In genomic region chr2:119338282-119338681, GRCh38 we compare ENCODE assay signal across 21 cellular contexts. TPM values are rescaled to one million over a fixed set of nuclear protein-coding genes. Genes with fewer than 3 reads are reported as not detected.
A peak's percentile ranks its signal among the peaks of the same experiment; 100 is the strongest.
DNase-seq lines count a peak whose midpoint lies in the region; ATAC-seq and TF ChIP-seq lines count a peak whose summit lies in the region.
"Had no signal": no experiment of that assay in that cellular context is flagged by ENCODE, and none has a peak within 500 bp of the region (broad histone marks: within the 10 kb centered on the region; RNA-seq: fewer than 3 reads in every experiment).

No MANE protein-coding gene starts in this region.

- peaks cover 18% of the 10 kb centered on the region for H3K4me1 ChIP-seq in CD8-positive, alpha-beta T cell (ENCODE audit: insufficient read depth, low read length)
- H3K4me1 ChIP-seq in mucosa of descending colon (ENCODE audit: low read depth), result no peaks in the 10 kb centered on the region
- H3K4me1 ChIP-seq: upper lobe of left lung had no signal

- peaks cover 20% of the 10 kb centered on the region for H3K4me1 Mint-ChIP-seq in CD8-positive, alpha-beta T cell (ENCODE audit: low read depth)
- peaks cover 16 to 19% of the 10 kb centered on the region in 2 donors for H3K4me1 Mint-ChIP-seq in effector memory CD8-positive, alpha-beta T cell (ENCODE audit: low read depth in 2 of 2)

- H3K36me3 Mint-ChIP-seq in CD8-positive, alpha-beta T cell, result peaks cover 21% of the 10 kb centered on the region
- H3K36me3 Mint-ChIP-seq in effector memory CD8-positive, alpha-beta T cell (ENCODE audit: insufficient read depth), result peaks cover 5% of the 10 kb centered on the region

- intact Hi-C loops in CD8-positive, alpha-beta T cell (cut with DNase I, micrococcal nuclease), result loop anchor here (2.0 kb wide), 2 partner anchors 27 to 29 kb away; partner anchors contain the start of genes C2orf76 (in 1 of the 2) and DBI (in 1 of the 2)
- intact Hi-C loops in mucosa of descending colon (cut with DNase I, micrococcal nuclease), result no loop called here

- H3K27me3 Mint-ChIP-seq in CD8-positive, alpha-beta T cell (ENCODE audit: low read depth), result no peaks in the 10 kb centered on the region
- no peaks in the 10 kb centered on the region for H3K27me3 Mint-ChIP-seq in effector memory CD8-positive, alpha-beta T cell
- H3K27me3 Mint-ChIP-seq: activated CD4-positive, alpha-beta memory T cell treated with anti-CD3 and anti-CD28 coated beads for 36 hours; activated T-cell treated with anti-CD3 and anti-CD28 coated beads, Interleukin-2, amount 50 U/mL, for 24 hours had no signal

- no peaks in the 10 kb centered on the region for H3K36me3 ChIP-seq in CD8-positive, alpha-beta T cell (ENCODE audit: insufficient read depth, low read length)
- no peaks in the 10 kb centered on the region for H3K36me3 ChIP-seq in mucosa of descending colon (ENCODE audit: low read depth)

- POLR2A ChIA-PET in CD8-positive, alpha-beta T cell (lab: Charles Lee), result no interaction called here

- no peaks in the 10 kb centered on the region for H3K9me3 Mint-ChIP-seq in CD8-positive, alpha-beta T cell
- no peaks in the 10 kb centered on the region for H3K9me3 Mint-ChIP-seq in effector memory CD8-positive, alpha-beta T cell
- H3K9me3 Mint-ChIP-seq: activated CD4-positive, alpha-beta memory T cell treated with anti-CD3 and anti-CD28 coated beads for 36 hours; activated T-cell treated with anti-CD3 and anti-CD28 coated beads, Interleukin-2, amount 50 U/mL, for 24 hours had no signal

- CTCF ChIA-PET in CD8-positive, alpha-beta T cell (lab: Charles Lee), result no interaction called here

- H3K27ac Mint-ChIP-seq in CD8-positive, alpha-beta T cell, result peak overlapping the region; percentile 78
- peak overlapping the region; percentile 82 to 87 for H3K27ac Mint-ChIP-seq in effector memory CD8-positive, alpha-beta T cell
- H3K27ac Mint-ChIP-seq: activated CD4-positive, alpha-beta memory T cell treated with anti-CD3 and anti-CD28 coated beads for 36 hours; activated T-cell treated with anti-CD3 and anti-CD28 coated beads, Interleukin-2, amount 50 U/mL, for 24 hours had no signal

- DNase-seq in AML-193 (lab: John Stamatoyannopoulos, UW) (peak; percentile 10 to 11), OCI-M1 (lab: John Stamatoyannopoulos, UW) (peak; percentile 16), mucosa of descending colon (no peak), superior temporal gyrus (ENCODE audit: extremely low spot score) (no peak)
- no peak for DNase-seq in CD8-positive, alpha-beta T cell
- no peak for DNase-seq in effector memory CD8-positive, alpha-beta T cell
- no peak for DNase-seq in stimulated activated CD4-positive, alpha-beta T cell treated with anti-CD3 and anti-CD28 coated beads, Interleukin-1b, Interleukin-23, amount 100 ng/mL, for 48 hours
- DNase-seq in activated CD4-positive, CD25-positive, alpha-beta regulatory T cell (lab: John Stamatoyannopoulos, UW), result no peak
- DNase-seq: activated CD4-positive, alpha-beta memory T cell treated with anti-CD3 and anti-CD28 coated beads for 36 hours; activated T-cell treated with anti-CD3 and anti-CD28 coated beads, Interleukin-2, amount 50 U/mL, for 24 hours; Calu3; esophagus squamous epithelium; Karpas-422; left colon; NCI-H1436 treated with DMSO at 0.1 percent for 48 hours; NCI-H748 treated with DMSO at 0.1 percent for 48 hours; occipital lobe; stimulated activated naive CD4-positive, alpha-beta T cell; upper lobe of left lung had no signal

- H3K4me3 ChIP-seq in CD8-positive, alpha-beta T cell (ENCODE audit: low read depth, low read length), result no peak overlapping the region
- H3K4me3 ChIP-seq in mucosa of descending colon, result no peak overlapping the region
- H3K4me3 ChIP-seq: esophagus squamous epithelium, upper lobe of left lung had no signal

- H3K27me3 ChIP-seq in CD8-positive, alpha-beta T cell (ENCODE audit: insufficient read depth, low read length), result no peaks in the 10 kb centered on the region
- H3K27me3 ChIP-seq: esophagus squamous epithelium, upper lobe of left lung had no signal

- no peak overlapping the region for H3K27ac ChIP-seq in CD8-positive, alpha-beta T cell (ENCODE audit: low read depth, low read length)
- H3K27ac ChIP-seq: esophagus squamous epithelium, upper lobe of left lung had no signal

- no peaks in the 10 kb centered on the region for H3K9me3 ChIP-seq in CD8-positive, alpha-beta T cell (ENCODE audit: low read length)
- no peaks in the 10 kb centered on the region for H3K9me3 ChIP-seq in mucosa of descending colon
- H3K9me3 ChIP-seq: esophagus squamous epithelium, upper lobe of left lung had no signal

- no peak for ATAC-seq in CD8-positive, alpha-beta T cell
- no peak for ATAC-seq in effector memory CD8-positive, alpha-beta T cell (replicated peaks)
- no peak for ATAC-seq in mucosa of descending colon
- ATAC-seq: HCT116, left colon, SK-N-SH treated with all-trans-retinoic acid at 6 μM for 48 hours had no signal

- no peak for TF ChIP-seq CTCF in CD8-positive, alpha-beta T cell (IDR thresholded peaks at IDR 0.05)
- TF ChIP-seq CTCF in mucosa of descending colon (IDR thresholded peaks at IDR 0.05), result no peak

- H3K4me3 Mint-ChIP-seq in CD8-positive, alpha-beta T cell, result no peak overlapping the region
- H3K4me3 Mint-ChIP-seq in effector memory CD8-positive, alpha-beta T cell, result peak overlapping the region in 1 of 2 donors; percentile 18
- H3K4me3 Mint-ChIP-seq: activated CD4-positive, alpha-beta memory T cell treated with anti-CD3 and anti-CD28 coated beads for 36 hours; activated T-cell treated with anti-CD3 and anti-CD28 coated beads, Interleukin-2, amount 50 U/mL, for 24 hours had no signal

RNA-seq across cellular contexts. Expression of gene C2orf76, which starts 28.4 kb away (rescaled TPM):
- total RNA-seq in CD8-positive, alpha-beta T cell, result 1 to 10 TPM; 5.2 to 5.8 TPM
- total RNA-seq in mucosa of descending colon, result 10 to 100 TPM in 1 of 3 donors, 1 to 10 TPM in 2; 5.4 to 11.2 (median 5.5) TPM

RNA-seq across cellular contexts. Expression of gene DBI, which starts 28.5 kb away (rescaled TPM):
- total RNA-seq in CD8-positive, alpha-beta T cell, result 10 to 100 TPM; 33.9 to 35.6 TPM
- 100 to 1,000 TPM; 109 to 235 (median 221) TPM for total RNA-seq in mucosa of descending colon

Comparison
In these comparisons a context has a peak if more than half of its experiments do, and no peak if none do; other contexts are left out.
1. DNase-seq: peak in AML-193 (2 of 2) and OCI-M1 (single experiment); none in CD8-positive, alpha-beta T cell (0 of 7), effector memory CD8-positive, alpha-beta T cell (0 of 3), mucosa of descending colon (0 of 3), stimulated activated CD4-positive, alpha-beta T cell treated with anti-CD3 and anti-CD28 coated beads, Interleukin-1b, Interleukin-23, amount 100 ng/mL, for 48 hours (single experiment), activated CD4-positive, CD25-positive, alpha-beta regulatory T cell (0 of 4) and superior temporal gyrus (single experiment).
2. intact Hi-C loops: an anchor here in CD8-positive, alpha-beta T cell (2.0 kb wide); none called in mucosa of descending colon.